In genomic region chr7:27223941-27224590, GRCh38 we compare ENCODE assay signal across 12 cellular contexts. TPM values are rescaled to one million over a fixed set of nuclear protein-coding genes. Genes with fewer than 3 reads are reported as not detected.
"Had no signal": no experiment of that assay in that cellular context is flagged by ENCODE, and none has a peak within 500 bp of the region (broad histone marks: within the 10 kb centered on the region; RNA-seq: fewer than 3 reads in every experiment).

No MANE protein-coding gene starts in this region.

- FAIRE-seq: HepG2, HTR-8/SVneo, K562 had no signal

- H3K4me3 Mint-ChIP-seq: IgD-negative memory B cell had no signal

- ATAC-seq: HepG2, K562 had no signal

- H3K4me2 ChIP-seq: KMS-11 had no signal

- H3K4me3 ChIP-seq: K562 had no signal

- DNase-seq: IMR-90, Karpas-422, KBM-7, KG1 had no signal

- H3K27ac ChIP-seq: HL-60, KMS-11 had no signal

RNA-seq across cellular contexts. Expression of gene EVX1, which starts 18.5 kb away (rescaled TPM):
- total RNA-seq: HepG2, HT-29, HT1080, IMR-90, K562 had no signal
- polyA plus RNA-seq: HepG2, IgD-negative memory B cell, IMR-90, K562 had no signal

RNA-seq across cellular contexts. Expression of gene HOXA13, which starts 24.2 kb away (rescaled TPM):
- total RNA-seq: IMR-90, K562 had no signal
- polyA plus RNA-seq: IgD-negative memory B cell, IMR-90, K562 had no signal

RNA-seq across cellular contexts. Expression of gene HOXA11, which starts 39.0 kb away (rescaled TPM):
- total RNA-seq: HepG2, HT1080, IMR-90, K562 had no signal
- polyA plus RNA-seq: HepG2, IgD-negative memory B cell, K562 had no signal

RNA-seq across cellular contexts. Expression of gene HOXA10, which starts 49.9 kb away (rescaled TPM):
- total RNA-seq: HepG2, K562 had no signal
- polyA plus RNA-seq: HepG2, K562 had no signal

RNA-seq across cellular contexts. Expression of gene HOXA9, which starts 58.7 kb away (rescaled TPM):
- total RNA-seq: HepG2, K562 had no signal
- polyA plus RNA-seq: HepG2, K562 had no signal
